8 cellular contexts compared by ENCODE assay signal in the genomic region with DNA sequence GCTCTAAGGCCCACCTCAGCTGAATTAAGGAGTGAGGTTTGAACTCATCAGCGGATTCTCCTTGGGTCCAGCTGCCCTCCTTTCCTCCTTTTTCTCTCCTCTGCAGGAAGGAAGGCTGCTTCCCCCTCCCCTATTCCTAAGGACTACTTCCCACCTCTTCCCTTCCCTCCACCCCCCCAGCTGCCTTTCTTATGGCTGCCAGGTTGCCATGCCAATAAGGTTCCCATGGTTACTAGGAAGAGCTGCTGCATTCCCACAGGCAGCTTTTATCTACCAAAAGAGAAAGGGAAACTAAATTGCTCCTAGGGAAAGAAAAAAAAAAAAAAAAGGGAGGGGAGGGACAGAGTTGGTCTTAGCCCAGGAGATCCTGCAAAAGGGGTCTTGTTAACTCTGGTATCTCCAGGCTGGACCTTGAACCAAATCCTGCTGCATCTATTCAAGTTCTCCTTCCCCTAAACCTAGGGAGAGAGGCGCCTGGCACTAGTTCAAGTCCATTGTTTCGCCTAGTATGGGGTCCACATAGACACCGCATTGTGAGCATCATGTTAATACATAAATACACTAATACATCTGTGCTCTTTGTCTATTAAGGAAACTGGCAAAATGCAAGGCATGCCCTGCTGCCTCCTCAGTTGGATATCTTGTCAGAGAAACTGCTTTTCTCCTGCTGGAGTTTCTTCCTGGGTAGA. TPM values are rescaled to one million over a fixed set of nuclear protein-coding genes. Genes with fewer than 3 reads are reported as not detected.
DNase-seq lines count a peak whose midpoint lies in the region; ATAC-seq, FAIRE-seq and TF ChIP-seq lines count a peak whose summit lies in the region.

No MANE protein-coding gene starts in this region.

- H3K27ac ChIP-seq in endodermal cell (ENCODE audit: low read depth, low read length) (peak overlapping the region; percentile 72), neural cell (ENCODE audit: low read length) (peak overlapping the region; percentile 96)

- TF ChIP-seq EP300 in neural cell (conservative IDR thresholded peaks at IDR 0.05; ENCODE audit: poor library complexity, severe bottlenecking) = peak; percentile 62

- no peaks in the 10 kb centered on the region for H4K20me1 ChIP-seq in neural cell (ENCODE audit: insufficient read depth)

- TF ChIP-seq CTCF in endodermal cell (conservative IDR thresholded peaks at IDR 0.05) (no peak), neural cell (IDR thresholded peaks at IDR 0.05; ENCODE audit: poor library complexity, severe bottlenecking) (no peak)

- H3K27me3 Mint-ChIP-seq in endodermal cell (ENCODE audit: insufficient read depth) = peaks cover 2% of the 10 kb centered on the region

- peak overlapping the region; percentile 81 for H2AFZ ChIP-seq in neural cell (ENCODE audit: low read depth, low read length)

- peak overlapping the region; percentile 91 for H3K4me2 ChIP-seq in neural cell (ENCODE audit: low read length)

- H3K36me3 ChIP-seq in endodermal cell (ENCODE audit: control insufficient read depth, insufficient read depth, low read length) = no peaks in the 10 kb centered on the region
- no peaks in the 10 kb centered on the region for H3K36me3 ChIP-seq in neural cell (ENCODE audit: insufficient read depth, low read length)

- no peaks in the 10 kb centered on the region for H3K36me3 Mint-ChIP-seq in endodermal cell (ENCODE audit: low read depth)

- H3K4me3 ChIP-seq in endodermal cell (ENCODE audit: low read length) (no peak overlapping the region), neural cell (ENCODE audit: low read length) (peak overlapping the region; percentile 61)

- ATAC-seq in HG02970 (IDR thresholded peaks at IDR 0.05; ENCODE audit: low FRiP score, unreplicated experiment) = no peak
- ATAC-seq in HG03280 (IDR thresholded peaks at IDR 0.05; ENCODE audit: unreplicated experiment) = no peak

- H3K9me2 ChIP-seq in neural cell (ENCODE audit: insufficient read depth, low read length) = no peaks in the 10 kb centered on the region

- no peak for FAIRE-seq in HTR-8/SVneo (lab: Jason Lieb, UNC)

- no peaks in the 10 kb centered on the region for H3K4me1 ChIP-seq in endodermal cell (ENCODE audit: control insufficient read depth, insufficient read depth, low read length)

- H3K27me3 ChIP-seq in endodermal cell (ENCODE audit: control insufficient read depth, insufficient read depth, low read length, poor library complexity, severe bottlenecking) (no peaks in the 10 kb centered on the region), neural cell (ENCODE audit: insufficient read depth, low read depth, low read length) (no peaks in the 10 kb centered on the region)

- in situ Hi-C loops in G401 (cut with HindIII; ENCODE audit: low sequenced_read_pairs) = no loop called here

- peaks cover 22% of the 10 kb centered on the region for H3K4me1 Mint-ChIP-seq in endodermal cell

- H3F3A ChIP-seq in neural cell (ENCODE audit: insufficient read depth, low read length, poor library complexity, severe bottlenecking) = peaks cover 6% of the 10 kb centered on the region

- H3K9me3 ChIP-seq in endodermal cell (ENCODE audit: control insufficient read depth, low read length) (peaks cover 37% of the 10 kb centered on the region), neural cell (ENCODE audit: low read length) (no peaks in the 10 kb centered on the region)

- DNase-seq in G401 (ENCODE audit: low spot score) = peak; percentile 96
- DNase-seq in NCI-H345 (lab: John Stamatoyannopoulos, UW) = peak; percentile 71
- DNase-seq in endodermal cell = peak; percentile 96
- DNase-seq in HT-29 (ENCODE audit: low spot score) = no peak
- DNase-seq in HTR-8/SVneo (ENCODE audit: insufficient read length, low spot score) = no peak

- H3K9ac ChIP-seq in endodermal cell (ENCODE audit: extremely low read depth, low read length, poor library complexity, severe bottlenecking) (no peak overlapping the region), neural cell (ENCODE audit: low read length) (peak overlapping the region; percentile 73)

- WGBS in endodermal cell (ENCODE audit: insufficient coverage in 1 of 2, insufficient read length in 1 of 2), 2 experiments = 44 to 49% methylated on average over 3 to 4 of the region's 4 CpGs

- no peak overlapping the region for H3K27ac Mint-ChIP-seq in endodermal cell

- TF ChIP-seq RAD21 in neural cell (conservative IDR thresholded peaks at IDR 0.05) = no peak

- peaks cover 42% of the 10 kb centered on the region for H3K9me3 Mint-ChIP-seq in endodermal cell

- no peak overlapping the region for H3K4me3 Mint-ChIP-seq in endodermal cell

- H3K79me2 ChIP-seq in neural cell (replicated peaks; ENCODE audit: insufficient read depth, low read length) = no peaks in the 10 kb centered on the region

TF ChIP-seq in neural cell, 6 proteins besides CTCF, POLR2A, EP300 and RAD21:
- TF ChIP-seq TAF1 (IDR thresholded peaks at IDR 0.05; ENCODE audit: low read depth) = no peak
- TF ChIP-seq EZH2 (IDR thresholded peaks at IDR 0.05; ENCODE audit: borderline replicate concordance, insufficient read depth, low read length, poor library complexity, severe bottlenecking) = no peak
- peak; percentile 71 for TF ChIP-seq POLR2AphosphoS5 (IDR thresholded peaks at IDR 0.05)
- TF ChIP-seq MXI1 (conservative IDR thresholded peaks at IDR 0.05; ENCODE audit: poor library complexity, severe bottlenecking) = peak; percentile 86
- TF ChIP-seq SMC3 (conservative IDR thresholded peaks at IDR 0.05; ENCODE audit: poor library complexity) = peak; percentile 51
- peak; percentile 96 for TF ChIP-seq REST (IDR thresholded peaks at IDR 0.05; ENCODE audit: borderline replicate concordance)
TF ChIP-seq in neural cell: peak in this region for 4.

RNA-seq across cellular contexts. Expression of gene FEZ1, which starts 21.2 kb away (rescaled TPM):
- total RNA-seq in G401 (2014; rRNA removed; shearing (Covaris generic)) = 7.1 and 12.4 TPM in 2 replicates
- 10 to 100 TPM; 11.5 to 13.7 TPM for total RNA-seq in endodermal cell
- 152 TPM for polyA plus RNA-seq in endodermal cell (2013, experiment 1 of 2)
- polyA plus RNA-seq in endodermal cell (2013, experiment 2 of 2) = 151 TPM
- polyA plus RNA-seq in neural cell = 502 and 545 TPM in 2 replicates
- 313 and 330 TPM in 2 replicates for polyA minus RNA-seq in neural cell
- not detected in 2 replicates for total RNA-seq in HT-29 (2014; rRNA removed; shearing (Covaris generic))

RNA-seq across cellular contexts. Expression of gene EI24, which starts 52.0 kb away (rescaled TPM):
- 49.4 and 50.5 TPM in 2 replicates for total RNA-seq in G401 (2014; rRNA removed; shearing (Covaris generic))
- total RNA-seq in endodermal cell = 100 to 1,000 TPM; 102 to 110 TPM
- polyA plus RNA-seq in endodermal cell (2013, experiment 1 of 2) = 105 TPM
- 97.5 TPM for polyA plus RNA-seq in endodermal cell (2013, experiment 2 of 2)
- polyA plus RNA-seq in neural cell = 92.5 and 100 TPM in 2 replicates
- 63.1 and 77.2 TPM in 2 replicates for polyA minus RNA-seq in neural cell
- total RNA-seq in HT-29 (2014; rRNA removed; shearing (Covaris generic)) = 122 and 125 TPM in 2 replicates

Comparison
In these comparisons a context has a peak if more than half of its experiments do, and no peak if none do; other contexts are left out.
1. DNase-seq: peak in G401 (single experiment), NCI-H345 (single experiment) and endodermal cell (single experiment); none in HT-29 (single experiment) and HTR-8/SVneo (single experiment).